In the genomic region with DNA sequence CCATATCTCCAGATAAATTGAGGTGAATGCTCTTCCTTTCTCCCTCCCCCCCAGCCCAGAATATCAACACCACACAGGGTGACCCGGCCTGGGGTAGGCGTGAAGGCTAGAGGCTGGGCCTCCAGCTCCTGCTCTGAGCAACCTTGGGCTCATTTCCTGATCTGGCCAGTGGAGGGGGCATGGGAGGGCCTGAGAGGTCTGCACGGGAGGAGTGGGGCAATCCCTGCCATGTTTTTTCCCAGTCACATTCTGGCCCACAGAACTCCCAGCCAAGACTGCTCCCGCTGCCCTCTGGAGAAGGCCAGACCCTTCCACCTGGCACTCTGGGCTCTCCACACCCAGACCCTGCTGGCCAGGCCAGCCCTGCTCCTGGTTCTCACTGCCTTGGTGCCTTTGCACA, we compare ENCODE assay signal across 7 cellular contexts. TPM values are rescaled to one million over a fixed set of nuclear protein-coding genes. Genes with fewer than 3 reads are reported as not detected.
DNase-seq lines count a peak whose midpoint lies in the region; ATAC-seq, FAIRE-seq and TF ChIP-seq lines count a peak whose summit lies in the region.
"Had no signal": no experiment of that assay in that cellular context is flagged by ENCODE, and none has a peak within 500 bp of the region (broad histone marks: within the 10 kb centered on the region; RNA-seq: fewer than 3 reads in every experiment).

No MANE protein-coding gene starts in this region.

- H2BK20ac ChIP-seq in H1 (ENCODE audit: low read length), result no peak overlapping the region

- no peaks in the 10 kb centered on the region for H3K4me1 Mint-ChIP-seq in HFFc6 (ENCODE audit: low read depth)
- H3K4me1 Mint-ChIP-seq in activated T-cell treated with anti-CD3 and anti-CD28 coated beads, Interleukin-2, amount 50 U/mL, for 4 hours (ENCODE audit: low read depth), result peaks cover 5% of the 10 kb centered on the region

- no peak overlapping the region for H3K27ac Mint-ChIP-seq in HFFc6

- H3K14ac ChIP-seq in H1 (ENCODE audit: insufficient read length), result no peak overlapping the region

- H3K79me2 ChIP-seq in H1 (ENCODE audit: control insufficient read depth in 1 of 2, insufficient read depth in 2 of 2, low read length in 2 of 2), result no peaks in the 10 kb centered on the region

- no peaks in the 10 kb centered on the region for H3K9me3 ChIP-seq in H1 (ENCODE audit: insufficient read depth in 2 of 2, low read depth in 1 of 2, low read length in 1 of 2)

- H3K4me3 ChIP-seq in AG04449 (ENCODE audit: low read depth, low read length) (no peak overlapping the region), H1 (ENCODE audit: extremely low read depth in 1 of 4, insufficient read depth in 2 of 4, low read depth in 3 of 4, low read length in 4 of 4) (no peak overlapping the region)

- no peak overlapping the region for H3K4ac ChIP-seq in H1 (replicated peaks; ENCODE audit: insufficient read length, low read depth, low read length)

- POLR2A ChIA-PET in AG04449 (lab: Yijun Ruan, JAX), result no interaction called here
- POLR2A ChIA-PET in H1 (lab: Charles Lee; ENCODE audit: partially characterized antibody), result no interaction called here

- H3K36me3 Mint-ChIP-seq in HFFc6 (ENCODE audit: low read depth), result no peaks in the 10 kb centered on the region
- no peaks in the 10 kb centered on the region for H3K36me3 Mint-ChIP-seq in activated T-cell treated with anti-CD3 and anti-CD28 coated beads, Interleukin-2, amount 50 U/mL, for 4 hours (ENCODE audit: insufficient read depth)

- H3K27ac ChIP-seq in H1 (ENCODE audit: low read depth, low read length), result no peak overlapping the region

- CTCF ChIA-PET in AG04449 (lab: Yijun Ruan, JAX), result interaction anchor here (0.7 to 5.7 kb wide), 5 partner anchors 11 to 53 kb away, joined by 3 to 30 read pairs (median 4); no protein-coding TSS in a partner anchor
- CTCF ChIA-PET in H1 (lab: Charles Lee; ENCODE audit: partially characterized antibody), result interaction anchor here (0.6 to 6.4 kb wide), 12 partner anchors 10 to 562 kb away, joined by 3 to 62 read pairs (median 3); partner anchors contain the start of gene YBX1

- no peak overlapping the region for H2BK120ac ChIP-seq in H1 (replicated peaks; ENCODE audit: low read depth, low read length)

- no peak overlapping the region for H3K56ac ChIP-seq in H1 (replicated peaks; ENCODE audit: insufficient read length, low read depth, low read length)

- H3K79me1 ChIP-seq in H1 (ENCODE audit: low read depth, low read length), result peaks cover 3% of the 10 kb centered on the region; the same call in 1 of the 2 replicates

- H2AK5ac ChIP-seq in H1 (ENCODE audit: low read depth, low read length), result no peak overlapping the region

- H3K9ac ChIP-seq in H1 (replicated peaks in 1 of 4; ENCODE audit: extremely low read depth in 1 of 4, low read depth in 3 of 4, low read length in 3 of 4), result no peak overlapping the region

- peaks cover 4% of the 10 kb centered on the region for H3K27me3 Mint-ChIP-seq in HFFc6 (ENCODE audit: insufficient read depth)
- no peaks in the 10 kb centered on the region for H3K27me3 Mint-ChIP-seq in activated T-cell treated with anti-CD3 and anti-CD28 coated beads, Interleukin-2, amount 50 U/mL, for 4 hours (ENCODE audit: low read depth)

- no peak for FAIRE-seq in H1 (lab: Jason Lieb, UNC)

- H3K23ac ChIP-seq in H1 (ENCODE audit: insufficient read length), result no peak overlapping the region

- TF ChIP-seq EP300 in H1 (IDR thresholded peaks at IDR 0.05; ENCODE audit: borderline replicate concordance in 1 of 2, low read depth in 2 of 2, low read length in 2 of 2), result no peak

- H3K18ac ChIP-seq in H1 (ENCODE audit: extremely low read depth, low read length), result no peak overlapping the region

- H3K9me3 Mint-ChIP-seq in HFFc6, result no peaks in the 10 kb centered on the region
- H3K9me3 Mint-ChIP-seq in activated T-cell treated with anti-CD3 and anti-CD28 coated beads, Interleukin-2, amount 50 U/mL, for 4 hours, result no peaks in the 10 kb centered on the region

- no peak overlapping the region for H4K8ac ChIP-seq in H1 (ENCODE audit: extremely low read depth, insufficient read depth, low read length)

- no peak overlapping the region for H2BK5ac ChIP-seq in H1 (ENCODE audit: low read depth, low read length)

- H4K5ac ChIP-seq in H1 (ENCODE audit: insufficient read length, low read depth, low read length), result no peak overlapping the region

- H3K36me3 ChIP-seq in H1 (ENCODE audit: control insufficient read depth in 2 of 4, insufficient read depth in 4 of 4, low read length in 3 of 4), result no peaks in the 10 kb centered on the region

- 94% methylated on average over 4 of the region's 4 CpGs; no CpG with 5 or more reads in 1 of the 2 experiments for WGBS in H1 (ENCODE audit: extremely low coverage in 1 of 2, insufficient coverage in 1 of 2, insufficient read length in 1 of 2, insufficient replicate concordance in 2 of 2, low coverage in 1 of 2, low lambda C conversion rate in 2 of 2, missing lambda C conversion rate in 1 of 2), 2 experiments

- H3K27me3 ChIP-seq in H1 (replicated peaks in 1 of 4; ENCODE audit: control insufficient read depth in 3 of 4, extremely low read depth in 1 of 4, insufficient read depth in 3 of 4, low read length in 3 of 4), result no peaks in the 10 kb centered on the region

- no peak for TF ChIP-seq POLR2A in H1 (IDR thresholded peaks at IDR 0.05; ENCODE audit: control extremely low read depth in 1 of 2, low read depth in 2 of 2, low read length in 2 of 2)

- intact Hi-C loops in sciatic nerve (cut with DNase I), result no loop called here

- peaks cover 5% of the 10 kb centered on the region; the same call in 1 of the 2 replicates for H3K23me2 ChIP-seq in H1 (ENCODE audit: low read depth, low read length)

- no peak overlapping the region for H3K4me2 ChIP-seq in H1 (ENCODE audit: insufficient read depth in 1 of 2, low read depth in 2 of 2, low read length in 2 of 2)

- peak; percentile 54 for TF ChIP-seq CTCF in AG04449 (IDR thresholded peaks at IDR 0.05; ENCODE audit: insufficient read depth, low read length, missing control alignments)
- peak; percentile 45 for TF ChIP-seq CTCF in HFFc6 (IDR thresholded peaks at IDR 0.05)
- peak in 2 of 3 experiments; percentile 50 to 57; a peak in 3 of 4 replicates for TF ChIP-seq CTCF in H1 (IDR thresholded peaks at IDR 0.05; ENCODE audit: control extremely low read depth in 1 of 3, insufficient read depth in 1 of 3, low read depth in 1 of 3, low read length in 3 of 3)

- no peak overlapping the region for H2AFZ ChIP-seq in H1 (ENCODE audit: low read length)

- no peak for DNase-seq in AG04449 (ENCODE audit: low read depth, low spot score)
- no peak for DNase-seq in HFFc6
- no peak for DNase-seq in H1 (ENCODE audit: low read depth in 1 of 2, low spot score in 2 of 2)
- no peak for DNase-seq in activated T-cell treated with anti-CD3 and anti-CD28 coated beads, Interleukin-2, amount 50 U/mL, for 4 hours
- no peak for DNase-seq in sciatic nerve (ENCODE audit: low spot score)
- DNase-seq: NCI-H446 treated with DMSO at 0.1 percent for 48 hours had no signal

- peak; percentile 19 to 49; a peak in 2 of 4 replicates for TF ChIP-seq RAD21 in H1 (IDR thresholded peaks at IDR 0.05 in 1 of 2, conservative IDR thresholded peaks at IDR 0.05 in 1 of 2; ENCODE audit: low read depth in 2 of 2, low read length in 2 of 2)

- no peak for ATAC-seq in GM18873 (IDR thresholded peaks at IDR 0.05; ENCODE audit: low FRiP score, unreplicated experiment)
- ATAC-seq in activated T-cell treated with anti-CD3 and anti-CD28 coated beads, Interleukin-2, amount 50 U/mL, for 4 hours, result no peak
- no peak for ATAC-seq in sciatic nerve

- H2BK15ac ChIP-seq in H1 (ENCODE audit: low read length), result no peak overlapping the region

- H4K91ac ChIP-seq in H1 (replicated peaks; ENCODE audit: insufficient read length, low read length), result no peak overlapping the region

- peaks cover 0 to 4% of the 10 kb centered on the region in 2 experiments for H4K20me1 ChIP-seq in H1 (replicated peaks in 1 of 2; ENCODE audit: control insufficient read depth in 1 of 2, insufficient read depth in 2 of 2, low read length in 2 of 2)

- H2BK12ac ChIP-seq in H1 (ENCODE audit: low read depth, low read length), result no peak overlapping the region

- H3K4me1 ChIP-seq in H1 (replicated peaks in 1 of 4; ENCODE audit: control insufficient read depth in 3 of 4, insufficient read depth in 4 of 4, low read length in 3 of 4), result peaks cover 0 to 29% (median 20%) of the 10 kb centered on the region in 4 experiments; a peak in 6 of 7 replicates

- no peak overlapping the region for H3K4me3 Mint-ChIP-seq in HFFc6
- no peak overlapping the region for H3K4me3 Mint-ChIP-seq in activated T-cell treated with anti-CD3 and anti-CD28 coated beads, Interleukin-2, amount 50 U/mL, for 4 hours

RNA-seq across cellular contexts. Expression of gene CLDN19, which starts 3.9 kb away (rescaled TPM):
- not detected for total RNA-seq in HFFc6 (2021; fragmentation: NEBNext Ultra II Directional; extraction: Animal tissue kit (Norgen Biotek cat#: 25700))
- 9.7 and 12.1 TPM in 2 replicates for total RNA-seq in H1 (2021; fragmentation: NEBNext Ultra II Directional; extraction: Animal tissue kit (Norgen Biotek cat#: 25700))
- polyA plus RNA-seq in H1 (2011; rRNA removed), result 17.2 and 27.8 TPM in 2 replicates
- polyA plus RNA-seq in H1 (2011; cell fraction: cytosol; rRNA removed), result 19.5 TPM
- 22.5 TPM for polyA plus RNA-seq in H1 (2011; cell fraction: nucleus; rRNA removed)
- polyA plus RNA-seq in H1 (2012, experiment 1 of 2), result 8.1 to 15.1 TPM (median 13.1 TPM) in 4 replicates
- polyA plus RNA-seq in H1 (2012, experiment 2 of 2), result 11.9 TPM
- 10.3 TPM for polyA plus RNA-seq in H1 (2013, experiment 1 of 2)
- 11.9 TPM for polyA plus RNA-seq in H1 (2013, experiment 2 of 2)
- polyA minus RNA-seq in H1 (2011; rRNA and poly(A)+ RNA removed), result 11.2 and 12.8 TPM in 2 replicates
- 9.9 TPM for polyA minus RNA-seq in H1 (2011; cell fraction: cytosol; rRNA and poly(A)+ RNA removed)
- polyA minus RNA-seq in H1 (2011; cell fraction: nucleus; rRNA and poly(A)+ RNA removed), result 10.9 TPM
- not detected for total RNA-seq in activated T-cell treated with anti-CD3 and anti-CD28 coated beads, Interleukin-2, amount 50 U/mL, for 4 hours
- 243 TPM for total RNA-seq in sciatic nerve

RNA-seq across cellular contexts. Expression of gene P3H1, which starts 30.7 kb away (rescaled TPM):
- 100 to 1,000 TPM; 115 to 169 (median 126) TPM for total RNA-seq in HFFc6 (2021; fragmentation: NEBNext Ultra II Directional; extraction: Animal tissue kit (Norgen Biotek cat#: 25700))
- 58.4 and 60.4 TPM in 2 replicates for total RNA-seq in H1 (2021; fragmentation: NEBNext Ultra II Directional; extraction: Animal tissue kit (Norgen Biotek cat#: 25700))
- polyA plus RNA-seq in H1 (2011; rRNA removed), result 87.5 and 90.7 TPM in 2 replicates
- polyA plus RNA-seq in H1 (2011; cell fraction: cytosol; rRNA removed), result 70.9 TPM
- 228 TPM for polyA plus RNA-seq in H1 (2011; cell fraction: nucleus; rRNA removed)
- polyA plus RNA-seq in H1 (2012, experiment 1 of 2), result 35.4 to 52.4 TPM (median 51.1 TPM) in 4 replicates
- polyA plus RNA-seq in H1 (2012, experiment 2 of 2), result 37.1 TPM
- polyA plus RNA-seq in H1 (2013, experiment 1 of 2), result 108 TPM
- polyA plus RNA-seq in H1 (2013, experiment 2 of 2), result 90.7 TPM
- polyA minus RNA-seq in H1 (2011; rRNA and poly(A)+ RNA removed), result 56.4 and 57.1 TPM in 2 replicates
- polyA minus RNA-seq in H1 (2011; cell fraction: cytosol; rRNA and poly(A)+ RNA removed), result 30.7 TPM
- polyA minus RNA-seq in H1 (2011; cell fraction: nucleus; rRNA and poly(A)+ RNA removed), result 51.6 TPM
- 10 to 100 TPM; 40.4 to 44.7 (median 41.6) TPM for total RNA-seq in activated T-cell treated with anti-CD3 and anti-CD28 coated beads, Interleukin-2, amount 50 U/mL, for 4 hours
- total RNA-seq in sciatic nerve, result 45.6 TPM

RNA-seq across cellular contexts. Expression of gene C1orf50, which starts 30.9 kb away (rescaled TPM):
- total RNA-seq in HFFc6 (2021; fragmentation: NEBNext Ultra II Directional; extraction: Animal tissue kit (Norgen Biotek cat#: 25700)), result 1 to 10 TPM; 4.9 to 8.8 (median 6.0) TPM
- 6.9 and 7.1 TPM in 2 replicates for total RNA-seq in H1 (2021; fragmentation: NEBNext Ultra II Directional; extraction: Animal tissue kit (Norgen Biotek cat#: 25700))
- polyA plus RNA-seq in H1 (2011; rRNA removed), result 2.1 and 3.2 TPM in 2 replicates
- 4.0 TPM for polyA plus RNA-seq in H1 (2011; cell fraction: cytosol; rRNA removed)
- polyA plus RNA-seq in H1 (2011; cell fraction: nucleus; rRNA removed), result 1.5 TPM
- polyA plus RNA-seq in H1 (2012, experiment 1 of 2), result 2.5 to 6.3 TPM (median 3.1 TPM) in 4 replicates
- 0.60 TPM for polyA plus RNA-seq in H1 (2012, experiment 2 of 2)
- polyA plus RNA-seq in H1 (2013, experiment 1 of 2), result 2.6 TPM
- polyA plus RNA-seq in H1 (2013, experiment 2 of 2), result 2.3 TPM
- polyA minus RNA-seq in H1 (2011; rRNA and poly(A)+ RNA removed), result 2.2 and 3.3 TPM in 2 replicates
- 2.5 TPM for polyA minus RNA-seq in H1 (2011; cell fraction: cytosol; rRNA and poly(A)+ RNA removed)
- 3.0 TPM for polyA minus RNA-seq in H1 (2011; cell fraction: nucleus; rRNA and poly(A)+ RNA removed)
- 1 to 10 TPM; 4.5 to 7.9 (median 5.0) TPM for total RNA-seq in activated T-cell treated with anti-CD3 and anti-CD28 coated beads, Interleukin-2, amount 50 U/mL, for 4 hours
- 10.8 TPM for total RNA-seq in sciatic nerve

RNA-seq across cellular contexts. Expression of gene TMEM269, which starts 48.6 kb away (rescaled TPM):
- not detected for total RNA-seq in HFFc6 (2021; fragmentation: NEBNext Ultra II Directional; extraction: Animal tissue kit (Norgen Biotek cat#: 25700))
- total RNA-seq in H1 (2021; fragmentation: NEBNext Ultra II Directional; extraction: Animal tissue kit (Norgen Biotek cat#: 25700)), result 0.35 and 0.61 TPM in 2 replicates
- 0.14 TPM in 2 replicates for polyA plus RNA-seq in H1 (2011; rRNA removed)
- polyA plus RNA-seq in H1 (2011; cell fraction: cytosol; rRNA removed), result 0.19 TPM
- polyA plus RNA-seq in H1 (2011; cell fraction: nucleus; rRNA removed), result 0.29 TPM
- polyA plus RNA-seq in H1 (2012, experiment 1 of 2), result 0.10 to 0.39 TPM (median 0.20 TPM) in 4 replicates
- polyA plus RNA-seq in H1 (2012, experiment 2 of 2), result 0.08 TPM
- 0.12 TPM for polyA plus RNA-seq in H1 (2013, experiment 1 of 2)
- polyA plus RNA-seq in H1 (2013, experiment 2 of 2), result 0.13 TPM
- polyA minus RNA-seq in H1 (2011; rRNA and poly(A)+ RNA removed), result 0.22 and 0.24 TPM in 2 replicates
- polyA minus RNA-seq in H1 (2011; cell fraction: cytosol; rRNA and poly(A)+ RNA removed), result not detected
- 0.20 TPM for polyA minus RNA-seq in H1 (2011; cell fraction: nucleus; rRNA and poly(A)+ RNA removed)
- under 1 TPM in 2 of 3 donors, not detected in 1; 0.10 to 0.24 TPM for total RNA-seq in activated T-cell treated with anti-CD3 and anti-CD28 coated beads, Interleukin-2, amount 50 U/mL, for 4 hours
- total RNA-seq in sciatic nerve, result 0.31 TPM

RNA-seq across cellular contexts. Expression of gene YBX1, which starts 53.9 kb away (rescaled TPM):
- total RNA-seq in HFFc6 (2021; fragmentation: NEBNext Ultra II Directional; extraction: Animal tissue kit (Norgen Biotek cat#: 25700)), result 100 to 1,000 TPM; 736 to 879 (median 836) TPM
- 1,219 and 1,248 TPM in 2 replicates for total RNA-seq in H1 (2021; fragmentation: NEBNext Ultra II Directional; extraction: Animal tissue kit (Norgen Biotek cat#: 25700))
- 438 and 476 TPM in 2 replicates for polyA plus RNA-seq in H1 (2011; rRNA removed)
- polyA plus RNA-seq in H1 (2011; cell fraction: cytosol; rRNA removed), result 1,002 TPM
- 864 TPM for polyA plus RNA-seq in H1 (2011; cell fraction: nucleus; rRNA removed)
- 1,144 to 1,314 TPM (median 1,258 TPM) in 4 replicates for polyA plus RNA-seq in H1 (2012, experiment 1 of 2)
- polyA plus RNA-seq in H1 (2012, experiment 2 of 2), result 645 TPM
- 1,303 TPM for polyA plus RNA-seq in H1 (2013, experiment 1 of 2)
- 1,245 TPM for polyA plus RNA-seq in H1 (2013, experiment 2 of 2)
- 230 and 291 TPM in 2 replicates for polyA minus RNA-seq in H1 (2011; rRNA and poly(A)+ RNA removed)
- polyA minus RNA-seq in H1 (2011; cell fraction: cytosol; rRNA and poly(A)+ RNA removed), result 523 TPM
- 554 TPM for polyA minus RNA-seq in H1 (2011; cell fraction: nucleus; rRNA and poly(A)+ RNA removed)
- 1,000 to 10,000 TPM; 1,281 to 1,520 (median 1,366) TPM for total RNA-seq in activated T-cell treated with anti-CD3 and anti-CD28 coated beads, Interleukin-2, amount 50 U/mL, for 4 hours
- 439 TPM for total RNA-seq in sciatic nerve

Comparison
In these comparisons a context has a peak if more than half of its experiments do, and no peak if none do; other contexts are left out.
1. RNA of gene CLDN19, which starts 3.9 kb away (total RNA-seq): 243 TPM in sciatic nerve (single experiment); 9.7 to 12.1 TPM in H1, not detected in HFFc6 and not detected in activated T-cell treated with anti-CD3 and anti-CD28 coated beads, Interleukin-2, amount 50 U/mL, for 4 hours; every median in the first group is over 10 times any median in the second.
2. Peak in every context shown above with its lines, with median percentiles within 50 percentile points of each other: CTCF ChIP-seq.